ENCODE assay signal across 8 cellular contexts in the genomic region with DNA sequence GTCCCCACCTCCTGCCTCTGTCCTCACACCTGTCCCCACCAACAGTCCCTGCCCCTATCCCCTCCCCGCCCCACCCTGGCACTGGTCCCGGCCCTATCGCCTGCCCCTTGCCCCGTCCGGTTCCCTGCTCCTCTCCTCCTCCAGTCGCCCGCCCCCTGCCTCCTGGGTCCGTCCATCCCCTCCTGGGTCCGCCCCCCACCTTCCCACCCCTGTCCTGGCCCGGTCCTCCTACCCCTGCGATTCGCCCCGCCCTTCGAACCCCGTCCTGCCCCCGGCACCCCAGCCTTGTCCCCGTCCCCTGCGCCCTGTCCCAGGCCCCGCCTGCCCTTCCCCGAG. TPM values are rescaled to one million over a fixed set of nuclear protein-coding genes. Genes with fewer than 3 reads are reported as not detected.
DNase-seq lines count a peak whose midpoint lies in the region; ATAC-seq lines count a peak whose summit lies in the region.

No MANE protein-coding gene starts in this region.

- peaks cover 0 to 15% of the 10 kb centered on the region in 2 donors for H3K36me3 Mint-ChIP-seq in activated naive CD4-positive, alpha-beta T cell treated with anti-CD3 and anti-CD28 coated beads, Interleukin-2, amount 50 U/mL, for 72 hours

- peak overlapping the region; percentile 91 to 95 for H3K27ac Mint-ChIP-seq in activated naive CD4-positive, alpha-beta T cell treated with anti-CD3 and anti-CD28 coated beads, Interleukin-2, amount 50 U/mL, for 72 hours

- no peaks in the 10 kb centered on the region for H3K9me3 ChIP-seq in iPS-15b (ENCODE audit: control insufficient read depth, insufficient read depth, low read length)

- H3K4me3 ChIP-seq in H7 (ENCODE audit: insufficient read depth, low read depth, low read length) (peak overlapping the region; percentile 82), iPS-15b (ENCODE audit: low read depth, low read length) (peak overlapping the region; percentile 54)

- no peak for ATAC-seq in activated naive CD4-positive, alpha-beta T cell treated with anti-CD3 and anti-CD28 coated beads, Interleukin-2, amount 50 U/mL, for 72 hours
- peak; percentile 14 for ATAC-seq in stimulated activated naive CD8-positive, alpha-beta T cell treated with anti-CD3 and anti-CD28 coated beads, Interleukin-15, Interleukin-2, amounts not matched to agents 100 U/mL and 50 U/mL, for 24 hours

- no peak overlapping the region for H3K9ac ChIP-seq in iPS-15b (ENCODE audit: low read depth, low read length)

- DNase-seq in H7 = peak; percentile 88
- DNase-seq in activated naive CD4-positive, alpha-beta T cell treated with anti-CD3 and anti-CD28 coated beads, Interleukin-2, amount 50 U/mL, for 72 hours (ENCODE audit: low spot score in 2 of 2) = no peak
- peak; percentile 37 for DNase-seq in stimulated activated naive CD8-positive, alpha-beta T cell treated with anti-CD3 and anti-CD28 coated beads, Interleukin-15, Interleukin-2, amounts not matched to agents 100 U/mL and 50 U/mL, for 24 hours
- no peak for DNase-seq in stimulated activated CD4-positive, alpha-beta T cell treated with anti-CD3 and anti-CD28 coated beads, Interleukin-15, amount 100 ng/mL, for 24 hours
- no peak for DNase-seq in T1000 (lab: John Stamatoyannopoulos, UW)
- no peak for DNase-seq in NCI-H2227 treated with DMSO at 0.1 percent for 48 hours (lab: John Stamatoyannopoulos, UW)
- no peak for DNase-seq in RKO (ENCODE audit: low spot score)

- peaks cover 18% of the 10 kb centered on the region for H3K36me3 ChIP-seq in H7 (replicated peaks; ENCODE audit: control insufficient read depth, insufficient read depth, low read length)
- peaks cover 34% of the 10 kb centered on the region for H3K36me3 ChIP-seq in iPS-15b (ENCODE audit: control insufficient read depth, insufficient read depth, low read length)

- H3K27me3 ChIP-seq in H7 (ENCODE audit: control insufficient read depth, insufficient read depth, low read length) (no peaks in the 10 kb centered on the region), iPS-15b (ENCODE audit: control insufficient read depth, insufficient read depth, low read length) (no peaks in the 10 kb centered on the region)

- H3K4me1 ChIP-seq in iPS-15b (ENCODE audit: control insufficient read depth, insufficient read depth, low read length) = no peaks in the 10 kb centered on the region

- H3K9me3 Mint-ChIP-seq in activated naive CD4-positive, alpha-beta T cell treated with anti-CD3 and anti-CD28 coated beads, Interleukin-2, amount 50 U/mL, for 72 hours = no peaks in the 10 kb centered on the region

RNA-seq across cellular contexts. Expression of a gene that starts 0.4 kb away (rescaled TPM):
- total RNA-seq in H7 (2014; rRNA removed; shearing (Covaris generic)) = 213 and 240 TPM in 2 replicates
- total RNA-seq in activated naive CD4-positive, alpha-beta T cell treated with anti-CD3 and anti-CD28 coated beads, Interleukin-2, amount 50 U/mL, for 72 hours = 100 to 1,000 TPM; 272 to 274 TPM

RNA-seq across cellular contexts. Expression of a gene that starts 13.6 kb away (rescaled TPM):
- total RNA-seq in H7 (2014; rRNA removed; shearing (Covaris generic)) = 1.2 and 3.0 TPM in 2 replicates
- total RNA-seq in activated naive CD4-positive, alpha-beta T cell treated with anti-CD3 and anti-CD28 coated beads, Interleukin-2, amount 50 U/mL, for 72 hours = 10 to 100 TPM; 17.7 to 21.5 TPM

RNA-seq across cellular contexts. Expression of a gene that starts 16.5 kb away (rescaled TPM):
- total RNA-seq in H7 (2014; rRNA removed; shearing (Covaris generic)) = 68.2 and 75.5 TPM in 2 replicates
- 100 to 1,000 TPM; 129 to 167 TPM for total RNA-seq in activated naive CD4-positive, alpha-beta T cell treated with anti-CD3 and anti-CD28 coated beads, Interleukin-2, amount 50 U/mL, for 72 hours

RNA-seq across cellular contexts. Expression of a gene that starts 20.6 kb away (rescaled TPM):
- total RNA-seq in H7 (2014; rRNA removed; shearing (Covaris generic)) = 40.9 and 48.6 TPM in 2 replicates
- 10 to 100 TPM; 53.7 to 56.5 TPM for total RNA-seq in activated naive CD4-positive, alpha-beta T cell treated with anti-CD3 and anti-CD28 coated beads, Interleukin-2, amount 50 U/mL, for 72 hours

RNA-seq across cellular contexts. Expression of a gene that starts 23.5 kb away (rescaled TPM):
- 0.14 and 0.52 TPM in 2 replicates for total RNA-seq in H7 (2014; rRNA removed; shearing (Covaris generic))
- 1 to 10 TPM; 3.7 to 6.7 TPM for total RNA-seq in activated naive CD4-positive, alpha-beta T cell treated with anti-CD3 and anti-CD28 coated beads, Interleukin-2, amount 50 U/mL, for 72 hours

Comparison
In these comparisons a context has a peak if more than half of its experiments do, and no peak if none do; other contexts are left out.
1. DNase-seq: peak in H7 (single experiment) and stimulated activated naive CD8-positive, alpha-beta T cell treated with anti-CD3 and anti-CD28 coated beads, Interleukin-15, Interleukin-2, amounts not matched to agents 100 U/mL and 50 U/mL, for 24 hours (single experiment); none in activated naive CD4-positive, alpha-beta T cell treated with anti-CD3 and anti-CD28 coated beads, Interleukin-2, amount 50 U/mL, for 72 hours (0 of 2), stimulated activated CD4-positive, alpha-beta T cell treated with anti-CD3 and anti-CD28 coated beads, Interleukin-15, amount 100 ng/mL, for 24 hours (single experiment), T1000 (single experiment), NCI-H2227 treated with DMSO at 0.1 percent for 48 hours (single experiment) and RKO (single experiment).